ENCODE assay signal across 28 cellular contexts in genomic region chr12:6033546-6033945, GRCh38.
"Had no signal": no experiment of that assay in that cellular context is flagged by ENCODE, and none has a peak within 500 bp of the region (broad histone marks: within the 10 kb centered on the region; RNA-seq: fewer than 3 reads in every experiment).

No MANE protein-coding gene starts in this region.

- H3K36me3 Mint-ChIP-seq: activated naive CD8-positive, alpha-beta T cell treated with anti-CD3 and anti-CD28 coated beads for 36 hours; immature natural killer cell; T-cell had no signal

- H3K4me1 Mint-ChIP-seq: activated naive CD8-positive, alpha-beta T cell treated with anti-CD3 and anti-CD28 coated beads for 36 hours; immature natural killer cell; nephron; T-cell had no signal

- H3K27ac Mint-ChIP-seq: activated naive CD8-positive, alpha-beta T cell treated with anti-CD3 and anti-CD28 coated beads for 36 hours; dendritic cell treated with granulocyte-macrophage colony-stimulating factor and Interleukin-4, amounts not matched to agents 40 ng/mL and 50 ng/mL, for 4 days; immature natural killer cell; nephron; progenitor cell of endocrine pancreas; stimulated activated naive CD8-positive, alpha-beta T cell treated with anti-CD3 and anti-CD28 coated beads, Interleukin-15, Interleukin-2, amounts not matched to agents 100 ng/mL and 50 ng/mL, for 24 hours; T-cell; T-helper 2 cell treated with Interferon-gamma antibody and Interleukin-4, amounts not matched to agents 5 μg/mL and 100 μg/mL, for 36 hours had no signal

- H3K4me2 ChIP-seq: hepatocyte had no signal

- H3K27me3 ChIP-seq: cardiac muscle cell, hepatocyte, left lung, tibial artery had no signal

- FAIRE-seq: frontal cortex had no signal

- H3K9me3 ChIP-seq: left lung, tibial artery had no signal

- H3K4me3 Mint-ChIP-seq: activated naive CD8-positive, alpha-beta T cell treated with anti-CD3 and anti-CD28 coated beads for 36 hours; dendritic cell treated with granulocyte-macrophage colony-stimulating factor and Interleukin-4, amounts not matched to agents 40 ng/mL and 50 ng/mL, for 4 days; immature natural killer cell; nephron; stimulated activated naive CD8-positive, alpha-beta T cell treated with anti-CD3 and anti-CD28 coated beads, Interleukin-15, Interleukin-2, amounts not matched to agents 100 ng/mL and 50 ng/mL, for 24 hours; T-cell; T-helper 2 cell treated with Interferon-gamma antibody and Interleukin-4, amounts not matched to agents 5 μg/mL and 100 μg/mL, for 36 hours had no signal

- H3K9me3 Mint-ChIP-seq: activated naive CD8-positive, alpha-beta T cell treated with anti-CD3 and anti-CD28 coated beads for 36 hours; dendritic cell treated with granulocyte-macrophage colony-stimulating factor and Interleukin-4, amounts not matched to agents 40 ng/mL and 50 ng/mL, for 4 days; immature natural killer cell; stimulated activated naive CD8-positive, alpha-beta T cell treated with anti-CD3 and anti-CD28 coated beads, Interleukin-15, Interleukin-2, amounts not matched to agents 100 ng/mL and 50 ng/mL, for 24 hours; T-cell; T-helper 2 cell treated with Interferon-gamma antibody and Interleukin-4, amounts not matched to agents 5 μg/mL and 100 μg/mL, for 36 hours had no signal

- H3K27me3 Mint-ChIP-seq: activated naive CD8-positive, alpha-beta T cell treated with anti-CD3 and anti-CD28 coated beads for 36 hours; stimulated activated naive CD8-positive, alpha-beta T cell treated with anti-CD3 and anti-CD28 coated beads, Interleukin-15, Interleukin-2, amounts not matched to agents 100 ng/mL and 50 ng/mL, for 24 hours had no signal

- H2AFZ ChIP-seq: hepatocyte had no signal

- H3K27ac ChIP-seq: cardiac muscle cell, hepatocyte, left lung, tibial artery, WERI-Rb-1 had no signal

- H3K4me3 ChIP-seq: cardiac muscle cell, hepatocyte, left lung, tibial artery had no signal

- H3K4me1 ChIP-seq: left lung, tibial artery had no signal

- ATAC-seq: esophagus mucosa, left lung, SK-N-SH treated with all-trans-retinoic acid at 6 μM for 48 hours, T-cell had no signal

- H3K36me3 ChIP-seq: cardiac muscle cell, left lung, WERI-Rb-1 had no signal

- DNase-seq: activated CD4-positive, alpha-beta T cell treated with anti-CD3 and anti-CD28 coated beads for 1 hour; activated CD4-positive, alpha-beta T cell treated with anti-CD3 and anti-CD28 coated beads, Interleukin-2, amount 50 U/mL, for 4 hours; activated naive CD4-positive, alpha-beta T cell treated with Interleukin-2 at 50 U/mL for 16 hours; activated naive CD8-positive, alpha-beta T cell treated with anti-CD3 and anti-CD28 coated beads for 36 hours; activated T-cell treated with anti-CD3 and anti-CD28 coated beads, Interleukin-2, amount 50 U/mL, for 48 hours; amniotic stem cell; effector CD8-positive, alpha-beta T cell; glutamatergic neuron; immature natural killer cell; kidney glomerular epithelial cell; left lung; mammary epithelial cell; nucleus accumbens; stimulated activated CD4-positive, alpha-beta T cell treated with anti-CD3 and anti-CD28 coated beads, Interleukin-12 subunit alpha, Interleukin-12 subunit beta, amount 100 ng/mL, for 4 hours; stimulated activated CD4-positive, alpha-beta T cell treated with anti-CD3 and anti-CD28 coated beads, Interleukin-4, amount 100 ng/mL, for 4 hours; T-cell; WERI-Rb-1 had no signal
